8 cellular contexts compared by ENCODE assay signal in genomic region chr1:88973520-88974137, GRCh38. TPM values are rescaled to one million over a fixed set of nuclear protein-coding genes. Genes with fewer than 3 reads are reported as not detected.
DNase-seq lines count a peak whose midpoint lies in the region; ATAC-seq and TF ChIP-seq lines count a peak whose summit lies in the region.

No MANE protein-coding gene starts in this region.

- H3K4me3 ChIP-seq in OCI-LY1 (ENCODE audit: low read depth, low read length, poor library complexity, severe bottlenecking), result no peak overlapping the region
- peak overlapping the region; percentile 23 for H3K4me3 ChIP-seq in parathyroid adenoma (ENCODE audit: low read depth, low read length)

- no peaks in the 10 kb centered on the region for H3K9me2 ChIP-seq in OCI-LY1 (ENCODE audit: low read depth, low read length)

- no peak for ATAC-seq in GM19395 (IDR thresholded peaks at IDR 0.05; ENCODE audit: unreplicated experiment)

- no peaks in the 10 kb centered on the region for H3K27me3 Mint-ChIP-seq in endothelial cell (ENCODE audit: unreplicated experiment)

- H3K79me2 ChIP-seq in OCI-LY1 (ENCODE audit: insufficient read depth, low read length), result no peaks in the 10 kb centered on the region
- H3K79me2 ChIP-seq in parathyroid adenoma, result peaks cover 18% of the 10 kb centered on the region

- H3K9ac ChIP-seq in OCI-LY1 (ENCODE audit: low read length), result no peak overlapping the region
- H3K9ac ChIP-seq in parathyroid adenoma, result no peak overlapping the region

- no peaks in the 10 kb centered on the region for H3K36me3 ChIP-seq in OCI-LY1 (ENCODE audit: insufficient read depth, low read length)
- H3K36me3 ChIP-seq in parathyroid adenoma (ENCODE audit: control insufficient read depth, insufficient read depth, low read length), result no peaks in the 10 kb centered on the region

- no peaks in the 10 kb centered on the region for H4K20me1 ChIP-seq in OCI-LY1 (ENCODE audit: insufficient read depth, low read length)

- DNase-seq in CD1c-positive myeloid dendritic cell (ENCODE audit: extremely low spot score) (peak; percentile 59), GM13976 (ENCODE audit: low spot score) (no peak), endothelial cell (ENCODE audit: low spot score) (no peak), mesenteric fat pad (ENCODE audit: low spot score) (no peak), Ammon's horn (ENCODE audit: low spot score) (no peak)

- H3K36me3 Mint-ChIP-seq in endothelial cell (ENCODE audit: low read depth, unreplicated experiment), result no peaks in the 10 kb centered on the region

- H3K27me3 ChIP-seq in OCI-LY1 (ENCODE audit: insufficient read depth, low read length) (no peaks in the 10 kb centered on the region), parathyroid adenoma (ENCODE audit: control insufficient read depth, insufficient read depth, low read length) (no peaks in the 10 kb centered on the region)

- no peaks in the 10 kb centered on the region for H3K9me3 Mint-ChIP-seq in endothelial cell (ENCODE audit: unreplicated experiment)

- no peaks in the 10 kb centered on the region for H3K9me3 ChIP-seq in OCI-LY1 (ENCODE audit: low read length)
- H3K9me3 ChIP-seq in parathyroid adenoma (ENCODE audit: control insufficient read depth, low read length), result no peaks in the 10 kb centered on the region

- H3F3A ChIP-seq in OCI-LY1 (ENCODE audit: insufficient read depth, low read length), result no peaks in the 10 kb centered on the region

- H3K27ac ChIP-seq in OCI-LY1 (ENCODE audit: low read depth, low read length, poor library complexity, severe bottlenecking) (no peak overlapping the region), parathyroid adenoma (no peak overlapping the region)

- no peak overlapping the region for H3K4me3 Mint-ChIP-seq in endothelial cell (ENCODE audit: unreplicated experiment)

- no peak overlapping the region for H3K27ac Mint-ChIP-seq in endothelial cell (ENCODE audit: unreplicated experiment)

- TF ChIP-seq CTCF in GM13976 (IDR thresholded peaks at IDR 0.05; ENCODE audit: borderline replicate concordance, control extremely low read depth, extremely low read depth, insufficient read depth, missing control alignments), result peak; percentile 43
- peak; percentile 68 for TF ChIP-seq CTCF in OCI-LY1 (IDR thresholded peaks at IDR 0.05; ENCODE audit: low read length)
- peak; percentile 83 for TF ChIP-seq CTCF in endothelial cell (IDR thresholded peaks at IDR 0.05; ENCODE audit: unreplicated experiment)
- TF ChIP-seq CTCF in parathyroid adenoma (IDR thresholded peaks at IDR 0.05), result peak; percentile 55

- H2AFZ ChIP-seq in OCI-LY1 (ENCODE audit: low read length) (no peak overlapping the region), parathyroid adenoma (no peak overlapping the region)

- in situ Hi-C loops in GM13976 (cut with MboI; ENCODE audit: low sequenced_read_pairs, unreplicated experiment), result no loop called here

- H3K4me1 ChIP-seq in OCI-LY1 (ENCODE audit: insufficient read depth, low read length, severe bottlenecking) (no peaks in the 10 kb centered on the region), parathyroid adenoma (no peaks in the 10 kb centered on the region)

- peaks cover 16% of the 10 kb centered on the region for H3K4me1 Mint-ChIP-seq in endothelial cell (ENCODE audit: unreplicated experiment)

- no peak overlapping the region for H3K4me2 ChIP-seq in OCI-LY1 (ENCODE audit: low read length)
- no peak overlapping the region for H3K4me2 ChIP-seq in parathyroid adenoma (ENCODE audit: low read length)

RNA-seq across cellular contexts. Expression of gene KYAT3, which starts 18.8 kb away (rescaled TPM):
- 30.9 TPM for total RNA-seq in endothelial cell (ENCODE audit: unreplicated experiment)
- 28.1 TPM for total RNA-seq in mesenteric fat pad

RNA-seq across cellular contexts. Expression of gene RBMXL1, which starts 18.8 kb away (rescaled TPM):
- total RNA-seq in endothelial cell (ENCODE audit: unreplicated experiment) (11.3 TPM), mesenteric fat pad (31.3 TPM)

RNA-seq across cellular contexts. Expression of gene GBP3, which starts 49.0 kb away (rescaled TPM):
- total RNA-seq in endothelial cell (ENCODE audit: unreplicated experiment) (0.36 TPM), mesenteric fat pad (10.3 TPM)
